In genomic region chr19:1579222-1579621, GRCh38 we compare ENCODE assay signal across 18 cellular contexts. TPM values are rescaled to one million over a fixed set of nuclear protein-coding genes. Genes with fewer than 3 reads are reported as not detected.
A peak's percentile ranks its signal among the peaks of the same experiment; 100 is the strongest.
DNase-seq lines count a peak whose midpoint lies in the region; ATAC-seq, FAIRE-seq and TF ChIP-seq lines count a peak whose summit lies in the region.
"Had no signal": no experiment of that assay in that cellular context is flagged by ENCODE, and none has a peak within 500 bp of the region (broad histone marks: within the 10 kb centered on the region; RNA-seq: fewer than 3 reads in every experiment).

No MANE protein-coding gene starts in this region.

- ATAC-seq in K562: no peak
- no peak for ATAC-seq in HG03439 (IDR thresholded peaks at IDR 0.05; ENCODE audit: unreplicated experiment)
- no peak for ATAC-seq in natural killer cell treated with Interleukin-12 subunit alpha and Interleukin-12 subunit beta and Interleukin-15 and Interleukin-18, amount 100 ng/mL, for 72 hours
- ATAC-seq: HCT116 had no signal

- no peak overlapping the region for H3K4me3 ChIP-seq in K562
- H3K4me3 ChIP-seq in sigmoid colon: no peak overlapping the region
- H3K4me3 ChIP-seq: BLaER1 had no signal

- H3K9me1 ChIP-seq in K562 (ENCODE audit: control insufficient read depth, insufficient read depth, low read length): no peaks in the 10 kb centered on the region

- H3K4me1 ChIP-seq in K562 (replicated peaks in 1 of 2; ENCODE audit: control insufficient read depth in 2 of 2, insufficient read depth in 2 of 2, low read length in 2 of 2): peaks cover 2 to 45% of the 10 kb centered on the region in 2 experiments; a peak in 2 of 5 replicates
- H3K4me1 ChIP-seq in sigmoid colon: no peaks in the 10 kb centered on the region
- H3K4me1 ChIP-seq: BLaER1 had no signal

- no peaks in the 10 kb centered on the region for H3K9me3 Mint-ChIP-seq in neural crest cell
- no peaks in the 10 kb centered on the region for H3K9me3 Mint-ChIP-seq in natural killer cell treated with Interleukin-12 subunit alpha and Interleukin-12 subunit beta and Interleukin-15 and Interleukin-18, amount 100 ng/mL, for 72 hours
- H3K9me3 Mint-ChIP-seq: CD4-positive, alpha-beta memory T cell had no signal

- BruUV-seq in K562 (replicated peaks; lab: Mats Ljungman, UMichigan): no TSS peak

- H4K20me1 ChIP-seq in K562 (replicated peaks; ENCODE audit: control insufficient read depth, insufficient read depth, low read length): no peaks in the 10 kb centered on the region; the same call in 1 of the 2 replicates

- TF ChIP-seq POLR2A in K562 (conservative IDR thresholded peaks at IDR 0.05) (no peak), sigmoid colon (IDR thresholded peaks at IDR 0.05) (no peak)

- H2AFZ ChIP-seq in K562 (ENCODE audit: low read depth, low read length): no peak overlapping the region

- POLR2A ChIA-PET in K562 (lab: Yijun Ruan, JAX): interaction anchor here (1.0 kb wide), 1 partner anchor 8 kb away, joined by 3 read pairs; no protein-coding TSS in a partner anchor

- H3K27ac Mint-ChIP-seq in neural crest cell (ENCODE audit: unreplicated experiment): no peak overlapping the region
- H3K27ac Mint-ChIP-seq in natural killer cell treated with Interleukin-12 subunit alpha and Interleukin-12 subunit beta and Interleukin-15 and Interleukin-18, amount 100 ng/mL, for 72 hours: no peak overlapping the region
- H3K27ac Mint-ChIP-seq: CD4-positive, alpha-beta memory T cell had no signal

- TF ChIP-seq EP300 in K562 (IDR thresholded peaks at IDR 0.05; ENCODE audit: low read length) (no peak), sigmoid colon (IDR thresholded peaks at IDR 0.05) (no peak)

- intact Hi-C loops in K562 (cut with micrococcal nuclease): no loop called here
- intact Hi-C loops in sigmoid colon (cut with DNase I): no loop called here

- TF ChIP-seq RAD21 in K562 (CRISPR knock-in tag; conservative IDR thresholded peaks at IDR 0.05 in 1 of 2, IDR thresholded peaks at IDR 0.05 in 1 of 2): no peak

- FAIRE-seq in K562 (lab: Jason Lieb, UNC): no peak

- DNase-seq in D341Med (ENCODE audit: low spot score): peak; percentile 33
- DNase-seq in K562 (ENCODE audit: extremely low read depth in 1 of 4, low spot score in 3 of 4): peak in 1 of 4 experiments; percentile 6
- no peak for DNase-seq in neural crest cell (ENCODE audit: low read depth, low spot score)
- DNase-seq in sigmoid colon: peak; percentile 64
- DNase-seq in iPS-NIHi7 (ENCODE audit: extremely low spot score): no peak
- no peak for DNase-seq in natural killer cell treated with Interleukin-12 subunit alpha and Interleukin-12 subunit beta and Interleukin-15 and Interleukin-18, amount 100 ng/mL, for 72 hours (ENCODE audit: low spot score)
- DNase-seq: 8988T; CD4-positive, alpha-beta memory T cell; DMS79 treated with DMSO at 0.1 percent for 48 hours; GF-D8; GOT3; H7 had no signal

- 92% methylated on average over 12 of the region's 20 CpGs for WGBS in K562 (ENCODE audit: insufficient coverage, low coverage, missing lambda C conversion rate)
- 96 to 97% methylated on average over 20 of the region's 20 CpGs for WGBS in sigmoid colon, 2 donors

- H3K27me3 Mint-ChIP-seq in neural crest cell (ENCODE audit: low read depth): no peaks in the 10 kb centered on the region
- H3K27me3 Mint-ChIP-seq in natural killer cell treated with Interleukin-12 subunit alpha and Interleukin-12 subunit beta and Interleukin-15 and Interleukin-18, amount 100 ng/mL, for 72 hours: no peaks in the 10 kb centered on the region
- H3K27me3 Mint-ChIP-seq: CD4-positive, alpha-beta memory T cell had no signal

- H3K79me2 ChIP-seq in K562 (ENCODE audit: control insufficient read depth, insufficient read depth, low read length): no peaks in the 10 kb centered on the region

- TF ChIP-seq CTCF in K562 (IDR thresholded peaks at IDR 0.05 in 2 of 3, conservative IDR thresholded peaks at IDR 0.05 in 1 of 3; ENCODE audit: insufficient read depth in 2 of 3, low read depth in 1 of 3, low read length in 3 of 3) (no peak), neural crest cell (conservative IDR thresholded peaks at IDR 0.05) (no peak), sigmoid colon (IDR thresholded peaks at IDR 0.05) (no peak)

- H3K9ac ChIP-seq in K562 (ENCODE audit: insufficient read depth in 1 of 2, low read depth in 2 of 2, low read length in 2 of 2): no peak overlapping the region
- H3K9ac ChIP-seq: BLaER1 had no signal

- H3K36me3 ChIP-seq in K562 (ENCODE audit: control insufficient read depth, insufficient read depth, low read length) (peaks cover 76% of the 10 kb centered on the region; the same call in 2 of the 3 replicates), sigmoid colon (peaks cover 18 to 76% (median 43%) of the 10 kb centered on the region in 4 donors)

- CTCF ChIA-PET in K562 (lab: Yijun Ruan, JAX; ENCODE audit: low intra/inter-chr PET ratio): no interaction called here

- H3K4me3 Mint-ChIP-seq in neural crest cell: peak overlapping the region; percentile 27
- H3K4me3 Mint-ChIP-seq in natural killer cell treated with Interleukin-12 subunit alpha and Interleukin-12 subunit beta and Interleukin-15 and Interleukin-18, amount 100 ng/mL, for 72 hours: no peak overlapping the region
- H3K4me3 Mint-ChIP-seq: CD14-positive monocyte; CD4-positive, alpha-beta memory T cell had no signal

- peaks cover 8% of the 10 kb centered on the region for H3K36me3 Mint-ChIP-seq in neural crest cell (ENCODE audit: low read depth)
- no peaks in the 10 kb centered on the region for H3K36me3 Mint-ChIP-seq in natural killer cell treated with Interleukin-12 subunit alpha and Interleukin-12 subunit beta and Interleukin-15 and Interleukin-18, amount 100 ng/mL, for 72 hours

- H3K4me1 Mint-ChIP-seq in neural crest cell: no peaks in the 10 kb centered on the region
- H3K4me1 Mint-ChIP-seq in natural killer cell treated with Interleukin-12 subunit alpha and Interleukin-12 subunit beta and Interleukin-15 and Interleukin-18, amount 100 ng/mL, for 72 hours (ENCODE audit: low read depth in 2 of 2): peaks cover 0 to 4% of the 10 kb centered on the region in 2 donors
- H3K4me1 Mint-ChIP-seq: CD14-positive monocyte had no signal

- H3K4me2 ChIP-seq in K562 (ENCODE audit: insufficient read depth, low read length): no peak overlapping the region
- H3K4me2 ChIP-seq: BLaER1 had no signal

- H3K27ac ChIP-seq in K562 (ENCODE audit: extremely low read depth, low read depth, low read length) (no peak overlapping the region), sigmoid colon (no peak overlapping the region)
- H3K27ac ChIP-seq: BLaER1 had no signal

- no peaks in the 10 kb centered on the region for H3K9me3 ChIP-seq in K562 (replicated peaks; ENCODE audit: control insufficient read depth, insufficient read depth, low read depth, low read length)
- H3K9me3 ChIP-seq in sigmoid colon: no peaks in the 10 kb centered on the region
- H3K9me3 ChIP-seq: BLaER1 had no signal

- H3K27me3 ChIP-seq in K562 (ENCODE audit: control insufficient read depth in 2 of 2, insufficient read depth in 2 of 2, low read length in 2 of 2): no peaks in the 10 kb centered on the region
- no peaks in the 10 kb centered on the region for H3K27me3 ChIP-seq in sigmoid colon
- H3K27me3 ChIP-seq: BLaER1 had no signal

- in situ Hi-C loops in K562 (cut with MboI): no loop called here

RNA-seq across cellular contexts. Expression of gene MEX3D, which starts 11.1 kb away (rescaled TPM):
- 1.3 and 3.7 TPM in 2 replicates for total RNA-seq in K562 (2011; cell fraction: chromatin; rRNA removed; ENCODE audit: low replicate concordance)
- 7.0 and 7.7 TPM in 2 replicates for total RNA-seq in K562 (2011; cell fraction: nucleolus; rRNA removed)
- total RNA-seq in K562 (2011; cell fraction: nucleoplasm; rRNA removed): 3.1 and 3.2 TPM in 2 replicates
- total RNA-seq in K562 (2014; rRNA removed): 39.3 and 48.8 TPM in 2 replicates
- total RNA-seq in K562 (2014; rRNA removed; fragmentation: Illumina TruSeq; extraction: Trizol): 5.7 and 6.5 TPM in 2 replicates
- 9.5 and 9.8 TPM in 2 replicates for total RNA-seq in K562 (2015; rRNA removed; fragmentation: Illumina TruSeq; extraction: Trizol)
- 34.0 and 35.9 TPM in 2 replicates for total RNA-seq in K562 (2021)
- 2.6 and 3.3 TPM in 2 replicates for polyA plus RNA-seq in K562 (2011; rRNA removed)
- 3.5 and 29.9 TPM in 2 replicates for polyA plus RNA-seq in K562 (2011; cell fraction: cytosol; rRNA removed)
- 2.1 and 5.8 TPM in 2 replicates for polyA plus RNA-seq in K562 (2011; cell fraction: nucleus; rRNA removed)
- polyA plus RNA-seq in K562 (2012): 6.4 and 7.7 TPM in 2 replicates
- 2.6 and 4.4 TPM in 2 replicates for polyA plus RNA-seq in K562 (2014; fragmentation: Illumina TruSeq; extraction: Trizol)
- 1 to 10 TPM; 1.7 to 1.9 TPM for polyA plus RNA-seq in K562 (2014; fragmentation: Nextera tagmentation; extraction: Ambion mirVana)
- polyA plus RNA-seq in K562 (2014; rRNA removed): 11.6 and 11.9 TPM in 2 replicates
- 1.0 and 1.6 TPM in 2 replicates for polyA minus RNA-seq in K562 (2011; rRNA and poly(A)+ RNA removed)
- 20.2 and 21.8 TPM in 2 replicates for polyA minus RNA-seq in K562 (2011; cell fraction: cytosol; rRNA and poly(A)+ RNA removed)
- 2.4 and 3.0 TPM in 2 replicates for polyA minus RNA-seq in K562 (2011; cell fraction: nucleus; rRNA and poly(A)+ RNA removed)
- total RNA-seq in neural crest cell: 102 and 103 TPM in 2 replicates
- 10 to 100 TPM in 3 of 4 donors, 1 to 10 TPM in 1; 7.4 to 16.1 (median 12.9) TPM for total RNA-seq in sigmoid colon
- polyA plus RNA-seq in sigmoid colon: 10 to 100 TPM in 1 of 3 donors, 1 to 10 TPM in 2; 4.8 to 10.3 (median 5.1) TPM
- 1 to 10 TPM; 6.8 to 7.4 TPM for total RNA-seq in natural killer cell treated with Interleukin-12 subunit alpha and Interleukin-12 subunit beta and Interleukin-15 and Interleukin-18, amount 100 ng/mL, for 72 hours

RNA-seq across cellular contexts. Expression of gene MBD3, which starts 13.4 kb away (rescaled TPM):
- total RNA-seq in K562 (2011; cell fraction: chromatin; rRNA removed; ENCODE audit: low replicate concordance): 89.8 and 204 TPM in 2 replicates
- total RNA-seq in K562 (2011; cell fraction: nucleolus; rRNA removed): 153 TPM in 2 replicates
- 99.7 and 106 TPM in 2 replicates for total RNA-seq in K562 (2011; cell fraction: nucleoplasm; rRNA removed)
- total RNA-seq in K562 (2014; rRNA removed) (135 and 157 TPM in 2 replicates), K562 (2014; rRNA removed; fragmentation: Illumina TruSeq; extraction: Trizol) (11.4 and 12.6 TPM in 2 replicates), K562 (2015; rRNA removed; fragmentation: Illumina TruSeq; extraction: Trizol) (51.9 and 62.9 TPM in 2 replicates), K562 (2021) (114 and 137 TPM in 2 replicates), neural crest cell (157 and 168 TPM in 2 replicates), sigmoid colon (10 to 100 TPM; 52.3 to 88.6 (median 71.3) TPM)
- polyA plus RNA-seq in K562 (2011; rRNA removed) (30.9 and 37.9 TPM in 2 replicates), K562 (2014; fragmentation: Illumina TruSeq; extraction: Trizol) (7.7 and 39.8 TPM in 2 replicates), K562 (2014; fragmentation: Nextera tagmentation; extraction: Ambion mirVana) (under 1 TPM; 0.24 to 0.52 TPM), K562 (2014; rRNA removed) (94.4 and 103 TPM in 2 replicates), sigmoid colon (100 to 1,000 TPM in 1 of 3 donors, 10 to 100 TPM in 2; 26.1 to 105 (median 33.0) TPM)
- 58.0 and 173 TPM in 2 replicates for polyA plus RNA-seq in K562 (2011; cell fraction: cytosol; rRNA removed)
- polyA plus RNA-seq in K562 (2011; cell fraction: nucleus; rRNA removed): 66.0 and 127 TPM in 2 replicates
- polyA plus RNA-seq in K562 (2012): 65.7 and 74.0 TPM in 2 replicates
- 35.8 and 69.0 TPM in 2 replicates for polyA minus RNA-seq in K562 (2011; rRNA and poly(A)+ RNA removed)
- polyA minus RNA-seq in K562 (2011; cell fraction: cytosol; rRNA and poly(A)+ RNA removed): 99.0 and 105 TPM in 2 replicates
- 27.9 and 29.1 TPM in 2 replicates for polyA minus RNA-seq in K562 (2011; cell fraction: nucleus; rRNA and poly(A)+ RNA removed)
- total RNA-seq in natural killer cell treated with Interleukin-12 subunit alpha and Interleukin-12 subunit beta and Interleukin-15 and Interleukin-18, amount 100 ng/mL, for 72 hours: 100 to 1,000 TPM in 1 of 2 donors, 10 to 100 TPM in 1; 92.5 to 233 TPM

RNA-seq across cellular contexts. Expression of gene UQCR11, which starts 26.0 kb away (rescaled TPM):
- total RNA-seq in K562 (2011; cell fraction: chromatin; rRNA removed; ENCODE audit: low replicate concordance): 49.4 and 136 TPM in 2 replicates
- total RNA-seq in K562 (2011; cell fraction: nucleolus; rRNA removed): 110 and 114 TPM in 2 replicates
- total RNA-seq in K562 (2011; cell fraction: nucleoplasm; rRNA removed): 78.5 and 82.1 TPM in 2 replicates
- total RNA-seq in K562 (2014; rRNA removed): 203 and 259 TPM in 2 replicates
- total RNA-seq in K562 (2014; rRNA removed; fragmentation: Illumina TruSeq; extraction: Trizol): 62.7 and 65.9 TPM in 2 replicates
- total RNA-seq in K562 (2015; rRNA removed; fragmentation: Illumina TruSeq; extraction: Trizol): 94.2 and 104 TPM in 2 replicates
- total RNA-seq in K562 (2021): 355 and 411 TPM in 2 replicates
- 390 and 494 TPM in 2 replicates for polyA plus RNA-seq in K562 (2011; rRNA removed)
- 245 and 412 TPM in 2 replicates for polyA plus RNA-seq in K562 (2011; cell fraction: cytosol; rRNA removed)
- 128 and 175 TPM in 2 replicates for polyA plus RNA-seq in K562 (2011; cell fraction: nucleus; rRNA removed)
- 203 and 322 TPM in 2 replicates for polyA plus RNA-seq in K562 (2012)
- 57.6 and 122 TPM in 2 replicates for polyA plus RNA-seq in K562 (2014; fragmentation: Illumina TruSeq; extraction: Trizol)
- 100 to 1,000 TPM; 225 to 394 TPM for polyA plus RNA-seq in K562 (2014; fragmentation: Nextera tagmentation; extraction: Ambion mirVana)
- polyA plus RNA-seq in K562 (2014; rRNA removed): 329 and 366 TPM in 2 replicates
- 24.6 and 35.3 TPM in 2 replicates for polyA minus RNA-seq in K562 (2011; rRNA and poly(A)+ RNA removed)
- polyA minus RNA-seq in K562 (2011; cell fraction: cytosol; rRNA and poly(A)+ RNA removed): 35.2 and 46.2 TPM in 2 replicates
- polyA minus RNA-seq in K562 (2011; cell fraction: nucleus; rRNA and poly(A)+ RNA removed): 26.8 and 31.8 TPM in 2 replicates
- total RNA-seq in neural crest cell: 149 and 165 TPM in 2 replicates
- total RNA-seq in sigmoid colon: 100 to 1,000 TPM in 3 of 4 donors, 10 to 100 TPM in 1; 81.1 to 176 (median 122) TPM
- polyA plus RNA-seq in sigmoid colon: 100 to 1,000 TPM; 158 to 339 (median 330) TPM
- total RNA-seq in natural killer cell treated with Interleukin-12 subunit alpha and Interleukin-12 subunit beta and Interleukin-15 and Interleukin-18, amount 100 ng/mL, for 72 hours: 100 to 1,000 TPM; 179 to 184 TPM

RNA-seq across cellular contexts. Expression of gene PLK5, which starts 55.3 kb away (rescaled TPM):
- 0.25 and 1.2 TPM in 2 replicates for total RNA-seq in K562 (2011; cell fraction: chromatin; rRNA removed; ENCODE audit: low replicate concordance)
- 0.53 and 0.83 TPM in 2 replicates for total RNA-seq in K562 (2011; cell fraction: nucleolus; rRNA removed)
- total RNA-seq in K562 (2011; cell fraction: nucleoplasm; rRNA removed): 0.44 and 0.53 TPM in 2 replicates
- total RNA-seq in K562 (2014; rRNA removed) (0.12 and 0.23 TPM in 2 replicates), K562 (2014; rRNA removed; fragmentation: Illumina TruSeq; extraction: Trizol) (not detected in 2 replicates), K562 (2015; rRNA removed; fragmentation: Illumina TruSeq; extraction: Trizol) (not detected in 2 replicates), K562 (2021) (0.16 TPM in 1 of 2 replicates, not detected in the other), neural crest cell (not detected in 2 replicates), sigmoid colon (under 1 TPM in 1 of 4 donors, not detected in 3; 0.36 TPM)
- polyA plus RNA-seq in K562 (2011; rRNA removed) (0.04 and 0.08 TPM in 2 replicates), K562 (2014; fragmentation: Illumina TruSeq; extraction: Trizol) (not detected in 2 replicates), K562 (2014; fragmentation: Nextera tagmentation; extraction: Ambion mirVana) (not detected), K562 (2014; rRNA removed) (0.07 and 0.27 TPM in 2 replicates), sigmoid colon (under 1 TPM in 1 of 3 donors, not detected in 2; 0.32 TPM)
- polyA plus RNA-seq in K562 (2011; cell fraction: cytosol; rRNA removed): 0.06 and 0.16 TPM in 2 replicates
- 0.81 and 1.6 TPM in 2 replicates for polyA plus RNA-seq in K562 (2011; cell fraction: nucleus; rRNA removed)
- polyA plus RNA-seq in K562 (2012): 0.08 TPM in 1 of 2 replicates, not detected in the other
- polyA minus RNA-seq in K562 (2011; rRNA and poly(A)+ RNA removed): not detected in 2 replicates
- polyA minus RNA-seq in K562 (2011; cell fraction: cytosol; rRNA and poly(A)+ RNA removed): not detected in 2 replicates
- 0.67 TPM in 2 replicates for polyA minus RNA-seq in K562 (2011; cell fraction: nucleus; rRNA and poly(A)+ RNA removed)
- not detected for total RNA-seq in natural killer cell treated with Interleukin-12 subunit alpha and Interleukin-12 subunit beta and Interleukin-15 and Interleukin-18, amount 100 ng/mL, for 72 hours
- total RNA-seq: A673; CD4-positive, alpha-beta memory T cell had no signal
- polyA plus RNA-seq: AG04450; CD14-positive monocyte; CD4-positive, alpha-beta memory T cell had no signal

Comparison
In these comparisons a context has a peak if more than half of its experiments do, and no peak if none do; other contexts are left out.
1. DNase-seq: peak in D341Med (single experiment) and sigmoid colon (single experiment); none in neural crest cell (single experiment), iPS-NIHi7 (single experiment) and natural killer cell treated with Interleukin-12 subunit alpha and Interleukin-12 subunit beta and Interleukin-15 and Interleukin-18, amount 100 ng/mL, for 72 hours (single experiment).